18 cellular contexts compared by ENCODE assay signal in the genomic region with DNA sequence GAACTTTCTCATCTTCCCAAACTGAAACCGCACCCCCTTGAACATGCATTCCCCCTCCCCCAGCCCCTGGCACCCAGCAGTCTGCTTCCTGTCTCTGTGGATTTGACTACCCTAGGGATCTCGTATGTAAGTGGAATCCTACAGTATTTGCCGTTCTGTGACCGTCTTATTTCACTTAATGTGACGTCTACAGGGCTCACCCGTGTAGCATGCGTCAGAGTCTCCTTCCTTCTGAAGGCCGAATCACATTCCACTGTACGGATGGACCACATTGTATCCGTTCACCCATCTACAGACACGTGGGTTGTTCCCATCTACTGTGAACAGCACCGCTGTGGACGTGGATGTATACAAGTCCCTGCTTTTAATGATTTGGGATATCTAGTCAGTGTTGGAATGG. TPM values are rescaled to one million over a fixed set of nuclear protein-coding genes. Genes with fewer than 3 reads are reported as not detected.
DNase-seq lines count a peak whose midpoint lies in the region; TF ChIP-seq lines count a peak whose summit lies in the region.
"Had no signal": no experiment of that assay in that cellular context is flagged by ENCODE, and none has a peak within 500 bp of the region (broad histone marks: within the 10 kb centered on the region; RNA-seq: fewer than 3 reads in every experiment).

No MANE protein-coding gene starts in this region.

- H2AFZ ChIP-seq in H9 (ENCODE audit: low read length) (no peak overlapping the region), neural progenitor cell (replicated peaks) (no peak overlapping the region)
- H2AFZ ChIP-seq: PC-9 had no signal

- no peak overlapping the region for H2BK12ac ChIP-seq in H9 (ENCODE audit: insufficient read length, low read depth, low read length)

- peaks cover 3% of the 10 kb centered on the region for H3K23me2 ChIP-seq in H9 (ENCODE audit: insufficient read length, low read depth, low read length, poor library complexity, severe bottlenecking)

- H3K4me1 ChIP-seq in H9 (ENCODE audit: insufficient read depth, low read length): no peaks in the 10 kb centered on the region; the same call in 1 of the 2 replicates
- H3K4me1 ChIP-seq in neural progenitor cell: peaks cover 10% of the 10 kb centered on the region

- H3K79me1 ChIP-seq in H9 (ENCODE audit: insufficient read depth, low read depth, low read length, poor library complexity, severe bottlenecking): no peaks in the 10 kb centered on the region

- H3T11ph ChIP-seq in H9 (ENCODE audit: low read length): no peak overlapping the region

- H2BK5ac ChIP-seq in H9 (ENCODE audit: insufficient read length, low read length): no peak overlapping the region

- H4K5ac ChIP-seq in H9 (ENCODE audit: insufficient read length, low read depth, low read length): no peak overlapping the region

- no peak overlapping the region for H4K91ac ChIP-seq in H9 (ENCODE audit: insufficient read length, low read depth, low read length)

- no peak for DNase-seq in H9
- no peak for DNase-seq in chondrocyte (ENCODE audit: low spot score)
- DNase-seq in neural progenitor cell (ENCODE audit: low spot score): no peak
- no peak for DNase-seq in HCEC 1CT
- DNase-seq in HuH-7 (ENCODE audit: low spot score): no peak
- no peak for DNase-seq in glomerular visceral epithelial cell (ENCODE audit: extremely low spot score)
- DNase-seq in A172 (ENCODE audit: low spot score): no peak
- DNase-seq: CD8-positive, alpha-beta memory T cell; DND-41; NCI-H1048; NCI-H2081 treated with DMSO at 0.1 percent for 48 hours; NCI-H510A treated with DMSO at 0.1 percent for 48 hours; NCI-H82; PC-9; SJCRH30 had no signal

- no peaks in the 10 kb centered on the region; the same call in 1 of the 2 replicates for H3K27me3 ChIP-seq in H9 (ENCODE audit: insufficient read depth, low read length)
- H3K27me3 ChIP-seq in neural progenitor cell: peaks cover 28% of the 10 kb centered on the region

- H3K9me3 Mint-ChIP-seq in H9 (no peaks in the 10 kb centered on the region), chondrocyte (ENCODE audit: low read depth) (no peaks in the 10 kb centered on the region), neural progenitor cell (no peaks in the 10 kb centered on the region)
- H3K9me3 Mint-ChIP-seq: CD8-positive, alpha-beta memory T cell had no signal

- H3K36me3 Mint-ChIP-seq in H9 (ENCODE audit: insufficient read depth in 1 of 3, low read depth in 3 of 3): no peaks in the 10 kb centered on the region
- H3K36me3 Mint-ChIP-seq in chondrocyte (ENCODE audit: low read depth): no peaks in the 10 kb centered on the region
- H3K36me3 Mint-ChIP-seq in neural progenitor cell: no peaks in the 10 kb centered on the region
- H3K36me3 Mint-ChIP-seq: CD8-positive, alpha-beta memory T cell had no signal

- H3K23ac ChIP-seq in H9 (ENCODE audit: insufficient read length, low read depth, low read length): no peak overlapping the region

- TF ChIP-seq CTCF in H9 (conservative IDR thresholded peaks at IDR 0.05): no peak
- TF ChIP-seq CTCF in chondrocyte (IDR thresholded peaks at IDR 0.05): no peak
- TF ChIP-seq CTCF in neural progenitor cell (IDR thresholded peaks at IDR 0.05): no peak

- no peak overlapping the region for H2BK15ac ChIP-seq in H9 (ENCODE audit: low read depth, low read length)

- H2AK5ac ChIP-seq in H9 (ENCODE audit: insufficient read length, low read length): no peak overlapping the region

- H3K79me2 ChIP-seq in H9 (ENCODE audit: insufficient read depth, low read length) (no peaks in the 10 kb centered on the region), neural progenitor cell (ENCODE audit: low read depth) (no peaks in the 10 kb centered on the region)

- H2BK120ac ChIP-seq in H9 (ENCODE audit: low read depth, low read length, poor library complexity, severe bottlenecking): no peak overlapping the region

- H3K9me3 ChIP-seq in H9 (ENCODE audit: control insufficient read depth, low read depth, low read length) (no peaks in the 10 kb centered on the region), neural progenitor cell (ENCODE audit: low read depth) (no peaks in the 10 kb centered on the region)
- H3K9me3 ChIP-seq: BLaER1, SJCRH30 had no signal

- H3K27ac ChIP-seq in H9 (ENCODE audit: insufficient read length, low read depth, low read length): no peak overlapping the region
- H3K27ac ChIP-seq in neural progenitor cell: no peak overlapping the region
- H3K27ac ChIP-seq: BLaER1, PC-9, SJCRH30 had no signal

- H3K4me2 ChIP-seq in H9 (ENCODE audit: insufficient read depth, insufficient read length, low read length) (no peak overlapping the region), neural progenitor cell (no peak overlapping the region)
- H3K4me2 ChIP-seq: BLaER1, PC-9 had no signal

- H3F3A ChIP-seq in neural progenitor cell (ENCODE audit: low read depth): peaks cover 17% of the 10 kb centered on the region

- H3K36me3 ChIP-seq in neural progenitor cell: no peaks in the 10 kb centered on the region
- H3K36me3 ChIP-seq: BLaER1, SJCRH30 had no signal

- no peak overlapping the region for H3K4ac ChIP-seq in H9 (ENCODE audit: low read depth, low read length)

- no peak overlapping the region for H3K56ac ChIP-seq in H9 (ENCODE audit: insufficient read length, low read depth, low read length)

- peak overlapping the region in 1 of 2 experiments; percentile 38; a peak in 2 of 5 replicates for H3K4me3 Mint-ChIP-seq in H9
- H3K4me3 Mint-ChIP-seq in chondrocyte (ENCODE audit: unreplicated experiment): no peak overlapping the region
- H3K4me3 Mint-ChIP-seq in neural progenitor cell: no peak overlapping the region

- no peak overlapping the region for H3K14ac ChIP-seq in H9 (ENCODE audit: insufficient read depth, low read length)

- H2BK20ac ChIP-seq in H9 (ENCODE audit: low read depth, low read length, poor library complexity, severe bottlenecking): no peak overlapping the region

- WGBS in H9 (ENCODE audit: extremely low coverage, insufficient read length, low lambda C conversion rate): no CpG with 5 or more reads among the region's 13 CpGs

- no peaks in the 10 kb centered on the region for H4K20me1 ChIP-seq in H9 (ENCODE audit: control insufficient read depth, insufficient read depth, insufficient read length)
- H4K20me1 ChIP-seq in neural progenitor cell (ENCODE audit: low read depth): no peaks in the 10 kb centered on the region
- H4K20me1 ChIP-seq: BLaER1 had no signal

- H3K9ac ChIP-seq in H9 (ENCODE audit: extremely low read depth, insufficient read length, low read length) (no peak overlapping the region), neural progenitor cell (no peak overlapping the region)
- H3K9ac ChIP-seq: BLaER1 had no signal

- H3K27me3 Mint-ChIP-seq in H9 (ENCODE audit: low read depth): peaks cover 26% of the 10 kb centered on the region
- H3K27me3 Mint-ChIP-seq in chondrocyte (ENCODE audit: low read depth): no peaks in the 10 kb centered on the region
- peaks cover 24% of the 10 kb centered on the region for H3K27me3 Mint-ChIP-seq in neural progenitor cell (ENCODE audit: insufficient read depth, low read depth)

- H3K27ac Mint-ChIP-seq in H9 (no peak overlapping the region), chondrocyte (ENCODE audit: unreplicated experiment) (peak overlapping the region; percentile 17), neural progenitor cell (peak overlapping the region; percentile 15)

- H3K4me1 Mint-ChIP-seq in H9 (peaks cover 10 to 12% of the 10 kb centered on the region in 2 experiments), chondrocyte (ENCODE audit: low read depth) (peaks cover 18% of the 10 kb centered on the region), neural progenitor cell (peaks cover 7% of the 10 kb centered on the region)

- H3K4me3 ChIP-seq in neural progenitor cell: no peak overlapping the region
- H3K4me3 ChIP-seq: BLaER1, GM12878, PC-9, SJCRH30 had no signal

- no peak overlapping the region for H4K8ac ChIP-seq in H9 (replicated peaks; ENCODE audit: insufficient read length, low read depth, low read length)

- H3K18ac ChIP-seq in H9 (ENCODE audit: insufficient read length, low read depth, low read length): peak overlapping the region; percentile 34

RNA-seq across cellular contexts. Expression of a gene that starts 4.5 kb away (rescaled TPM):
- total RNA-seq in H9 (2021) (3.9 and 4.2 TPM in 2 replicates), chondrocyte (4.9 to 5.7 TPM (median 5.0 TPM) in 3 replicates), neural progenitor cell (ENCODE audit: low replicate concordance) (1.5 and 5.2 TPM in 2 replicates)
- total RNA-seq in A172 (2014; rRNA removed; shearing (Covaris generic)): not detected in 2 replicates
- total RNA-seq: GM12878, MCF 10A had no signal

RNA-seq across cellular contexts. Expression of a gene that starts 28.0 kb away (rescaled TPM):
- total RNA-seq in H9 (2021) (21.0 and 21.6 TPM in 2 replicates), chondrocyte (17.4 to 18.1 TPM (median 17.7 TPM) in 3 replicates), neural progenitor cell (ENCODE audit: low replicate concordance) (9.2 and 21.1 TPM in 2 replicates)
- 13.9 and 14.4 TPM in 2 replicates for total RNA-seq in A172 (2014; rRNA removed; shearing (Covaris generic))

RNA-seq across cellular contexts. Expression of a gene that starts 44.0 kb away (rescaled TPM):
- total RNA-seq in H9 (2021) (57.9 and 63.3 TPM in 2 replicates), chondrocyte (32.6 to 37.4 TPM (median 34.4 TPM) in 3 replicates), neural progenitor cell (ENCODE audit: low replicate concordance) (22.2 and 29.8 TPM in 2 replicates)
- 26.9 and 43.8 TPM in 2 replicates for total RNA-seq in A172 (2014; rRNA removed; shearing (Covaris generic))

RNA-seq across cellular contexts. Expression of a gene that starts 49.0 kb away (rescaled TPM):
- total RNA-seq in H9 (2021) (not detected in 2 replicates), chondrocyte (0.30 to 0.39 TPM (median 0.38 TPM) in 3 replicates), neural progenitor cell (ENCODE audit: low replicate concordance) (not detected in 2 replicates)
- not detected in 2 replicates for total RNA-seq in A172 (2014; rRNA removed; shearing (Covaris generic))
- total RNA-seq: CD8-positive, alpha-beta memory T cell; GM12878; MCF 10A; PC-9; SJCRH30 had no signal

Comparison
In these comparisons a context has a peak if more than half of its experiments do, and no peak if none do; other contexts are left out.
1. H3K27ac Mint-ChIP-seq: peak in chondrocyte (single experiment) and neural progenitor cell (single experiment); none in H9 (0 of 3).